Comparison of ENCODE assay signal across 8 cellular contexts in the genomic region with DNA sequence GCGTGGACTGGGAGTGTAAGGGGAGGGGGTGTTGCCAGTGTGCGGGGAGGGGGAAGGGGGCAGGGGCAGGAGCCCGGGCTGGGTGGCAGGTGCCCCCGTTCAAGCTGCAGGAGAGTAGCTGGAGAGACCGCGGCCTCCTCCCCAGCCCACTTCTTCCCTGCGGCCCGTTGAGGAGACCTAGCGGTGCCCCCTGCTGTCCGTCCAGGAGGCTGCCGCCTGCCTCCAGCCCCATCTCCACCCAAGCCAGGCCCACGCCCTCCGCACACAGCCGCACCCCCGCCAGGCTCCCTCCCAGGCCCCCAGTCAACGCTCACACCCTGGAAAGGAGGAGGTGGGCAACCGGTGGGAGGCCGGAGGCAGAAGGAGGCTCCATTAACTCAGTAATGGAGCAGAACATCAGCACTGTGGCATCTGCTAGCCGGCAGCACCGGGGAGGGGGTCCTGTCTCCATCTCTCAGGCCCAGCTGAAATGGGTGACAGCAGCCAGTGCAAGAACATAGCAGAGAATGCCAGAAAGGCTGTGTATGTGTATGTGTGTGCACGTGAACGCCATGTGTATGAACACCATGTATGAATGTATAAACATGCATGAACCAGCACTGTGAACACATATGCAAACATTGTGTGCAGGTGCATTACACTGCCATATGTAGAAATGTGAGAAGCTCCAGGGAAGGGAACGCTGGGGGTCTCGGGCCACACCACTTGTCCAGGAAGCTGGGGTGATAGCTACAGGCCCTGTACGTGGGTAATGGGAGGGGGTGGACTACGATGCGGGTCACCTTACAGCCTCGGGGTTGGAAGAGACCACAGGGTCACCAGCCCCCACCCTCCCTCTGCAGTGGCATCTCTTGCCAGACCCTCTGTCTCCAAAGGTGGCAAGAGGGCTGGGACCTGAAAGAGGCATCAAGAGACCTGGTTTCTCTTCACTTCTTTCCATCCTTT.
A peak's percentile ranks its signal among the peaks of the same experiment; 100 is the strongest.
DNase-seq lines count a peak whose midpoint lies in the region; ATAC-seq and TF ChIP-seq lines count a peak whose summit lies in the region.

No MANE protein-coding gene starts in this region.

- no peaks in the 10 kb centered on the region for H3K4me1 ChIP-seq in Panc1 (ENCODE audit: control insufficient read depth, insufficient read depth, low read length)
- no peaks in the 10 kb centered on the region for H3K4me1 ChIP-seq in aorta (ENCODE audit: control insufficient read depth in 1 of 2, insufficient read depth in 2 of 2, low read length in 2 of 2)

- H3K9me3 Mint-ChIP-seq in activated T-helper 1 cell treated with anti-CD3 and anti-CD28 coated beads, Interleukin-12 subunit alpha, Interleukin-12 subunit beta, Interleukin-2, Interleukin-4 antibody, amounts not matched to agents 30 ng/mL and 10 ng/mL and 1 ng/mL, durations not matched to agents 14 hours and 24 hours and 36 hours, result no peaks in the 10 kb centered on the region
- no peaks in the 10 kb centered on the region for H3K9me3 Mint-ChIP-seq in osteocyte (ENCODE audit: unreplicated experiment)

- H3K9me3 ChIP-seq in Panc1 (ENCODE audit: control insufficient read depth, insufficient read depth, low read depth, low read length) (no peaks in the 10 kb centered on the region), aorta (ENCODE audit: control insufficient read depth, low read length) (no peaks in the 10 kb centered on the region)

- CTCF ChIA-PET in Panc1 (lab: Charles Lee), result interaction anchor here (0.9 kb wide), 1 partner anchor 26 kb away, joined by 5 read pairs; no protein-coding TSS in a partner anchor

- peaks cover 36% of the 10 kb centered on the region for H3K27me3 Mint-ChIP-seq in activated T-helper 1 cell treated with anti-CD3 and anti-CD28 coated beads, Interleukin-12 subunit alpha, Interleukin-12 subunit beta, Interleukin-2, Interleukin-4 antibody, amounts not matched to agents 30 ng/mL and 10 ng/mL and 1 ng/mL, durations not matched to agents 14 hours and 24 hours and 36 hours (ENCODE audit: insufficient read depth)
- H3K27me3 Mint-ChIP-seq in osteocyte (ENCODE audit: unreplicated experiment), result peaks cover 7% of the 10 kb centered on the region

- no peak overlapping the region for H3K4me3 ChIP-seq in Panc1 (ENCODE audit: low read depth in 2 of 2, low read length in 2 of 2)
- no peak overlapping the region for H3K4me3 ChIP-seq in fibroblast of villous mesenchyme (ENCODE audit: low read depth, low read length)
- no peak overlapping the region for H3K4me3 ChIP-seq in aorta (ENCODE audit: low read length in 2 of 2)

- peaks cover 19% of the 10 kb centered on the region for H3K4me1 Mint-ChIP-seq in activated T-helper 1 cell treated with anti-CD3 and anti-CD28 coated beads, Interleukin-12 subunit alpha, Interleukin-12 subunit beta, Interleukin-2, Interleukin-4 antibody, amounts not matched to agents 30 ng/mL and 10 ng/mL and 1 ng/mL, durations not matched to agents 14 hours and 24 hours and 36 hours (ENCODE audit: low read depth)
- no peaks in the 10 kb centered on the region for H3K4me1 Mint-ChIP-seq in osteocyte (ENCODE audit: unreplicated experiment)

- no peak overlapping the region for H3K27ac Mint-ChIP-seq in activated T-helper 1 cell treated with anti-CD3 and anti-CD28 coated beads, Interleukin-12 subunit alpha, Interleukin-12 subunit beta, Interleukin-2, Interleukin-4 antibody, amounts not matched to agents 30 ng/mL and 10 ng/mL and 1 ng/mL, durations not matched to agents 14 hours and 24 hours and 36 hours
- no peak overlapping the region for H3K27ac Mint-ChIP-seq in osteocyte (ENCODE audit: unreplicated experiment)

- H3K36me3 ChIP-seq in Panc1 (ENCODE audit: control insufficient read depth, insufficient read depth, low read length) (no peaks in the 10 kb centered on the region), aorta (ENCODE audit: control insufficient read depth in 1 of 2, insufficient read depth in 2 of 2, low read length in 1 of 2) (no peaks in the 10 kb centered on the region)

- H3K27me3 ChIP-seq in Panc1 (ENCODE audit: control insufficient read depth, insufficient read depth, low read length) (no peaks in the 10 kb centered on the region), aorta (ENCODE audit: control insufficient read depth in 1 of 2, insufficient read depth in 2 of 2, low read length in 1 of 2) (no peaks in the 10 kb centered on the region)

- H3K27ac ChIP-seq in Panc1 (ENCODE audit: low read length) (no peak overlapping the region), aorta (ENCODE audit: low read depth in 1 of 2, low read length in 2 of 2) (no peak overlapping the region)

- ATAC-seq in HG03432 (IDR thresholded peaks at IDR 0.05; ENCODE audit: unreplicated experiment) (peak; percentile 68), Panc1 (peak; percentile 97), aorta (ENCODE audit: low FRiP score) (peak; percentile 86)

- DNase-seq in NCI-H187 (lab: John Stamatoyannopoulos, UW) (peak; percentile 27 to 65), NCI-H187 treated with DMSO at 0.1 percent for 48 hours (lab: John Stamatoyannopoulos, UW) (no peak), Panc1 (ENCODE audit: low read depth, low spot score) (peak; percentile 12), fibroblast of villous mesenchyme (ENCODE audit: low read depth) (peak; percentile 58), osteocyte (ENCODE audit: extremely low spot score, unreplicated experiment) (peak; percentile 90), aorta (peak; percentile 81 to 93)
- peak; percentile 44 for DNase-seq in activated T-helper 1 cell treated with anti-CD3 and anti-CD28 coated beads, Interleukin-12 subunit alpha, Interleukin-12 subunit beta, Interleukin-2, Interleukin-4 antibody, amounts not matched to agents 30 ng/mL and 10 ng/mL and 1 ng/mL, durations not matched to agents 14 hours and 24 hours and 36 hours (ENCODE audit: low spot score)

- intact Hi-C loops in Panc1 (cut with micrococcal nuclease; ENCODE audit: unreplicated experiment) (no loop called here), aorta (cut with DNase I) (loop anchor here (5.0 to 10.0 kb wide), 3 partner anchors 51 to 161 kb away; no protein-coding TSS in a partner anchor)
- intact Hi-C loops in activated T-helper 1 cell treated with anti-CD3 and anti-CD28 coated beads, Interleukin-12 subunit alpha, Interleukin-12 subunit beta, Interleukin-2, Interleukin-4 antibody, amounts not matched to agents 30 ng/mL and 10 ng/mL and 1 ng/mL, durations not matched to agents 14 hours and 24 hours and 36 hours (cut with micrococcal nuclease), result loop anchor here (1.0 to 5.0 kb wide), 4 partner anchors 55 to 283 kb away; partner anchors contain the start of gene UBE2T

- TF ChIP-seq CTCF in Panc1 (IDR thresholded peaks at IDR 0.05), result peak; percentile 85
- peak; percentile 70 for TF ChIP-seq CTCF in fibroblast of villous mesenchyme (IDR thresholded peaks at IDR 0.05; ENCODE audit: insufficient read depth, low read depth, low read length)
- TF ChIP-seq CTCF in osteocyte (IDR thresholded peaks at IDR 0.05), result peak; percentile 75

- BruUV-seq in Panc1 (replicated peaks; lab: Mats Ljungman, UMichigan), result no TSS peak

- WGBS in aorta, 2 donors, result 33 to 42% methylated on average over 22 to 28 of the region's 28 CpGs

- in situ Hi-C loops in Panc1 (cut with HindIII; ENCODE audit: low pct_unique_long_range_greater_than_20kb, low sequenced_read_pairs), result no loop called here

- POLR2A ChIA-PET in Panc1 (lab: Charles Lee), result interaction anchor here (0.6 kb wide), 1 partner anchor 608 kb away, joined by 5 read pairs; no protein-coding TSS in a partner anchor

- no peak overlapping the region for H3K4me3 Mint-ChIP-seq in activated T-helper 1 cell treated with anti-CD3 and anti-CD28 coated beads, Interleukin-12 subunit alpha, Interleukin-12 subunit beta, Interleukin-2, Interleukin-4 antibody, amounts not matched to agents 30 ng/mL and 10 ng/mL and 1 ng/mL, durations not matched to agents 14 hours and 24 hours and 36 hours
- H3K4me3 Mint-ChIP-seq in osteocyte (ENCODE audit: unreplicated experiment), result no peak overlapping the region

- no peaks in the 10 kb centered on the region for H3K36me3 Mint-ChIP-seq in activated T-helper 1 cell treated with anti-CD3 and anti-CD28 coated beads, Interleukin-12 subunit alpha, Interleukin-12 subunit beta, Interleukin-2, Interleukin-4 antibody, amounts not matched to agents 30 ng/mL and 10 ng/mL and 1 ng/mL, durations not matched to agents 14 hours and 24 hours and 36 hours (ENCODE audit: low read depth)
- no peaks in the 10 kb centered on the region for H3K36me3 Mint-ChIP-seq in osteocyte (ENCODE audit: unreplicated experiment)
